In genomic region chr6:45394586-45395095, GRCh38 we compare ENCODE assay signal across 24 cellular contexts.
"Had no signal": no experiment of that assay in that cellular context is flagged by ENCODE, and none has a peak within 500 bp of the region (broad histone marks: within the 10 kb centered on the region; RNA-seq: fewer than 3 reads in every experiment).

No MANE protein-coding gene starts in this region.

- DNase-seq: IMR-90, Karpas-422, KG1, MG63, NCI-H1092, NCI-H1105 treated with DMSO at 0.1 percent for 48 hours, NCI-H1417 treated with DMSO at 0.1 percent for 48 hours, NCI-H146, NCI-H1694 treated with DMSO at 0.1 percent for 48 hours, NCI-H1930, NCI-H2081, NCI-H2107, NCI-H2227 treated with DMSO at 0.1 percent for 48 hours, NCI-H524 treated with DMSO at 0.1 percent for 48 hours, NCI-H69, NCI-H774, Right ventricle myocardium superior, RPMI8226, SIG-M5, SK-N-SH, SW 1271 had no signal

- H3K4me1 ChIP-seq: SJSA1 had no signal

- H3K9ac ChIP-seq: SK-N-SH had no signal

- H3K9me3 ChIP-seq: MG63, SJSA1, SK-N-SH had no signal

- H3K4me2 ChIP-seq: SK-N-SH had no signal

- H3K27me3 ChIP-seq: MG63, SJSA1 had no signal

- H3K4me3 ChIP-seq: MG63, SJSA1 had no signal

- ATAC-seq: HepG2 had no signal

- H3K36me3 ChIP-seq: MG63, SJSA1 had no signal

- H3K27ac ChIP-seq: SJSA1 had no signal

- FAIRE-seq: HepG2, RCC 7860 had no signal
